Comparison of ENCODE assay signal across 12 cellular contexts in the genomic region with DNA sequence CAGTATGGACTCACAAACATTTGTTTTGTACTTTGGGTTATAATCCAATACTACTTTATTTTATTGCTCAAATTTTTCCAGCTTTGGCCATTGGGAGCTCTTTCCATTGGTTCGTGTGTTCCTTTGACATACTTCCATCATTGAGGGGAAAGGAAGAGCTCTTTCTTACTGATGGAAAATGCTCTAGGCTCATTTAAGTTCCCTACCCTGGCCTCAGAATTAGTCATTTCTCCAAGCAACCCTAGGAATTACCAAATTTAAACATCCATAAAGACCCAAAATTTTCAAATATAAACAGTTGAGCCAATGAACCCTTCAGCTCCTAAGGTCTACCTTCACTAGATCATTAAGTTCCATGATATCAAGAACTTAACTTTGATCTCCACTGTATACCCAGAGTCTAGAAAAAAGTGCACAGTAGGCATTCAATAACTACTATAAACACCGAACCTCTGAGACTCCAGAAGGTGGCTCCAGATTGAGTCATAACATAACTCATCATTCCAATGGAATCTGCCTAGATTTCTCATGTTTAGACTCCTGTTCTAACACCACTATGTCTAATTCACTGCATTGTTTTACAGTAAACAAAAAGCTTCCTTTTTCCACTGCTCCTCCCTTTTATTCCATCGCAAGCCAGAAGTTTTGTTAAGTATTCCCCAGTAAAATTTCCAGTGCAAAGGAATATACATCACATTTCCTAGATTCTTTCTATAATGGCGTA. TPM values are rescaled to one million over a fixed set of nuclear protein-coding genes. Genes with fewer than 3 reads are reported as not detected.
A peak's percentile ranks its signal among the peaks of the same experiment; 100 is the strongest.
DNase-seq lines count a peak whose midpoint lies in the region; ATAC-seq, FAIRE-seq and TF ChIP-seq lines count a peak whose summit lies in the region.
"Had no signal": no experiment of that assay in that cellular context is flagged by ENCODE, and none has a peak within 500 bp of the region (broad histone marks: within the 10 kb centered on the region; RNA-seq: fewer than 3 reads in every experiment).

No MANE protein-coding gene starts in this region.

- ATAC-seq in GM21367 (IDR thresholded peaks at IDR 0.05; ENCODE audit: unreplicated experiment) = no peak
- ATAC-seq in GM18520 (IDR thresholded peaks at IDR 0.05; ENCODE audit: unreplicated experiment) = no peak
- ATAC-seq: left colon had no signal

- peak; percentile 52 for DNase-seq in H54 (ENCODE audit: insufficient read length, low spot score)
- no peak for DNase-seq in SJCRH30
- DNase-seq in fibroblast of lung (ENCODE audit: low read depth in 2 of 2) = peak; percentile 73 to 92
- peak; percentile 87 for DNase-seq in pulmonary artery endothelial cell (ENCODE audit: low read depth, low spot score)
- no peak for DNase-seq in effector CD4-positive, alpha-beta T cell
- no peak for DNase-seq in Kasumi-1 (lab: John Stamatoyannopoulos, UW)
- DNase-seq: left colon; NCI-H1092 treated with DMSO at 0.1 percent for 48 hours; NK-92 treated with Interleukin-12 subunit alpha and Interleukin-12 subunit beta, amount 100 ng/mL, for 24 hours had no signal

- peaks cover 95% of the 10 kb centered on the region for H3K79me2 ChIP-seq in fibroblast of lung (ENCODE audit: control insufficient read depth, insufficient read depth, low read length)

- H3K4me1 ChIP-seq in SJCRH30 = peaks cover 2% of the 10 kb centered on the region; the same call in 1 of the 2 replicates
- peaks cover 4% of the 10 kb centered on the region for H3K4me1 ChIP-seq in fibroblast of lung (ENCODE audit: control insufficient read depth, extremely low read depth, insufficient read depth, low read length)

- peak; percentile 95 for FAIRE-seq in H54 (lab: Jason Lieb, UNC)
- FAIRE-seq: H1 had no signal

- H3K27me3 ChIP-seq in SJCRH30 = no peaks in the 10 kb centered on the region
- no peaks in the 10 kb centered on the region for H3K27me3 ChIP-seq in fibroblast of lung (ENCODE audit: control insufficient read depth, insufficient read depth, low read length)

- H3K4me3 ChIP-seq in SJCRH30 (no peak overlapping the region), fibroblast of lung (replicated peaks in 1 of 4; ENCODE audit: control extremely low read depth in 1 of 4, insufficient read depth in 1 of 4, low read depth in 3 of 4, low read length in 4 of 4) (no peak overlapping the region)

- H2AFZ ChIP-seq in fibroblast of lung (ENCODE audit: low read length) = no peak overlapping the region

- TF ChIP-seq CTCF in fibroblast of lung (conservative IDR thresholded peaks at IDR 0.05 in 1 of 2, IDR thresholded peaks at IDR 0.05 in 1 of 2; ENCODE audit: low read depth in 1 of 2, low read length in 2 of 2) = no peak

- H3K36me3 ChIP-seq in SJCRH30 (no peaks in the 10 kb centered on the region; the same call in 1 of the 2 replicates), fibroblast of lung (ENCODE audit: control insufficient read depth, insufficient read depth, low read length) (peaks cover 2% of the 10 kb centered on the region)

- no peaks in the 10 kb centered on the region for H3K9me3 ChIP-seq in SJCRH30 (replicated peaks)
- H3K9me3 ChIP-seq in fibroblast of lung (ENCODE audit: control insufficient read depth, insufficient read depth, low read depth, low read length) = no peaks in the 10 kb centered on the region

- H4K20me1 ChIP-seq in fibroblast of lung (ENCODE audit: control insufficient read depth, extremely low read depth, insufficient read depth, low read length) = peaks cover 6% of the 10 kb centered on the region

- no peak overlapping the region for H3K9ac ChIP-seq in fibroblast of lung (ENCODE audit: insufficient read depth, low read length)

- no peak for TF ChIP-seq POLR2A in H54 (IDR thresholded peaks at IDR 0.05; ENCODE audit: low read depth, low read length)

- H3K27ac ChIP-seq in SJCRH30 (peak overlapping the region; percentile 14; the same call in 1 of the 2 replicates), fibroblast of lung (ENCODE audit: insufficient read depth, low read length) (peak overlapping the region; percentile 33)

- peak overlapping the region; percentile 41 for H3K4me2 ChIP-seq in fibroblast of lung (ENCODE audit: extremely low read depth, insufficient read depth, low read length)

RNA-seq across cellular contexts. Expression of a gene that starts 39.0 kb away (rescaled TPM):
- total RNA-seq in SJCRH30 (2014; rRNA removed; shearing (Covaris generic)) = 22.1 and 26.3 TPM in 2 replicates
- total RNA-seq in fibroblast of lung (71.7 and 108 TPM in 2 replicates), pulmonary artery endothelial cell (259 and 322 TPM in 2 replicates)
- 96.3 and 103 TPM in 2 replicates for polyA plus RNA-seq in fibroblast of lung
- 75.4 and 85.6 TPM in 2 replicates for polyA plus RNA-seq in fibroblast of lung (2012)
- 28.3 and 42.8 TPM in 2 replicates for polyA minus RNA-seq in fibroblast of lung (ENCODE audit: low replicate concordance)

Comparison
In these comparisons a context has a peak if more than half of its experiments do, and no peak if none do; other contexts are left out.
1. DNase-seq: peak in H54 (single experiment), fibroblast of lung (2 of 2) and pulmonary artery endothelial cell (single experiment); none in SJCRH30 (0 of 2), effector CD4-positive, alpha-beta T cell (single experiment) and Kasumi-1 (0 of 2).